ENCODE assay signal across 17 cellular contexts in the genomic region with DNA sequence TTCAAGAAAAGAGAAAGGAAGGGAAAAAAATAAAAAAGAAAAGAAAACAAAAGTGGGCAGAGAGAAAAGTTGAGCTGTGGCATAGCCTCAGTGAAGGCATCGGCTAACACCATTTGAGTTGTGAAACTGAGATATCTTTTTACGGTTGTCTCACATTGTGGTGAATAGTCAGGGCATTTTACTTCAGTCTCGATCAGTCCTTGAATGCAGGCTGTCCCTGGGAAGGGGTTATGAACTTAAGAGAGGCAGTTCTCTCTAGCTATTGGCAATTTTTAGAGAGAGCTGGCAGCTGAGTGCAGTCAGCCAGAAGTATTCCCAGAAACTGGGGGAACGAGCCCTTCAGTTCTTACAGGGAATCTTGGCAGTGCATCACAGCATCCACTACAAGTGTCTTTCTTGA.
DNase-seq lines count a peak whose midpoint lies in the region; ATAC-seq and TF ChIP-seq lines count a peak whose summit lies in the region.
"Had no signal": no experiment of that assay in that cellular context is flagged by ENCODE, and none has a peak within 500 bp of the region (broad histone marks: within the 10 kb centered on the region; RNA-seq: fewer than 3 reads in every experiment).

No MANE protein-coding gene starts in this region.

- ATAC-seq in GM18498 (IDR thresholded peaks at IDR 0.05; ENCODE audit: unreplicated experiment), result no peak
- ATAC-seq: CD8-positive, alpha-beta T cell; GM23338; HCT116 had no signal

- no peaks in the 10 kb centered on the region for H3K9me3 ChIP-seq in cardiac muscle cell (ENCODE audit: low read depth)
- H3K9me3 ChIP-seq in left ventricle myocardium inferior (replicated peaks), result peaks cover 8% of the 10 kb centered on the region
- H3K9me3 ChIP-seq: Caco-2 had no signal

- intact Hi-C loops in left ventricle myocardium inferior (cut with micrococcal nuclease), result no loop called here

- H3K4me1 ChIP-seq in cardiac muscle cell (ENCODE audit: low read depth) (no peaks in the 10 kb centered on the region), left ventricle myocardium inferior (no peaks in the 10 kb centered on the region)
- H3K4me1 ChIP-seq: BLaER1, Caco-2 had no signal

- H3K36me3 ChIP-seq in cardiac muscle cell (no peaks in the 10 kb centered on the region), left ventricle myocardium inferior (no peaks in the 10 kb centered on the region)
- H3K36me3 ChIP-seq: BLaER1 had no signal

- TF ChIP-seq CTCF in cardiac muscle cell (IDR thresholded peaks at IDR 0.05; ENCODE audit: low read depth, low read length), result no peak
- TF ChIP-seq CTCF in left ventricle myocardium inferior (IDR thresholded peaks at IDR 0.05; ENCODE audit: borderline replicate concordance), result no peak
- TF ChIP-seq CTCF in fibroblast of the aortic adventitia (IDR thresholded peaks at IDR 0.05; ENCODE audit: insufficient read depth, low read length), result no peak

- DNase-seq in cardiac muscle cell (ENCODE audit: low read depth in 1 of 2, low spot score in 1 of 2) (peak; percentile 2 to 30), left ventricle myocardium inferior (no peak), fibroblast of the aortic adventitia (ENCODE audit: low read depth) (peak; percentile 1), medulla oblongata (ENCODE audit: extremely low spot score) (peak; percentile 7), NCI-H1436 treated with DMSO at 0.1 percent for 48 hours (lab: John Stamatoyannopoulos, UW) (no peak)
- no peak for DNase-seq in stimulated activated naive CD4-positive, alpha-beta T cell (lab: John Stamatoyannopoulos, UW)
- DNase-seq: Caco-2; CD4-positive, CD25-positive, alpha-beta regulatory T cell; CD8-positive, alpha-beta T cell; DMS153; DND-41; H9 had no signal

- no peaks in the 10 kb centered on the region for H3K27me3 ChIP-seq in cardiac muscle cell
- H3K27me3 ChIP-seq in left ventricle myocardium inferior (ENCODE audit: low read depth), result no peaks in the 10 kb centered on the region

- H3K4me3 ChIP-seq in cardiac muscle cell (no peak overlapping the region), left ventricle myocardium inferior (no peak overlapping the region), fibroblast of the aortic adventitia (ENCODE audit: low read depth, low read length) (no peak overlapping the region)
- H3K4me3 ChIP-seq: BLaER1, GM23338 had no signal

- H3K27ac ChIP-seq in cardiac muscle cell, result no peak overlapping the region
- H3K27ac ChIP-seq in left ventricle myocardium inferior (replicated peaks), result no peak overlapping the region
- H3K27ac ChIP-seq: BLaER1, C4-2B had no signal

Comparison
In these comparisons a context has a peak if more than half of its experiments do, and no peak if none do; other contexts are left out.
1. DNase-seq: peak in cardiac muscle cell (2 of 2), fibroblast of the aortic adventitia (single experiment) and medulla oblongata (single experiment); none in left ventricle myocardium inferior (single experiment), stimulated activated naive CD4-positive, alpha-beta T cell (0 of 6) and NCI-H1436 treated with DMSO at 0.1 percent for 48 hours (single experiment).